In the genomic region with DNA sequence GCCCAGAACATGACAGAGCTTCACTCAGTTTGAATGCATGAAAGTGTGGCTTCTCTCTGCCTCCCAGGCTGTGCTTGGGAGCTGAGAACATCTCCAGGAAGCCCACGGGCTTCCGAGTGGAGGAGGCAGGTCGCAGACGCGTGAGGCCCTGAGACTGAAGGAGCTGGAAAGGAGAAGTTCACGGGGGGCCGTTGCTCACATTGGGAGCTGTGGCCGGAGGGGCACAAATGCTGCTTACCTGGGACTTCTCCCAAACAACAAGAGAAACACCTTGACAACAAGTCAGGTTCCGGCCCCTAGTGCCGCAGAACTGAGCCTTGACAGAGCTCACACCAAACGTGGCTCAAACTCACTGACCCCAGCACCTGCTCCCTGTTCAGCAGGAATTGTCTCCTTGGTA, we compare ENCODE assay signal across 27 cellular contexts.
"Had no signal": no experiment of that assay in that cellular context is flagged by ENCODE, and none has a peak within 500 bp of the region (broad histone marks: within the 10 kb centered on the region; RNA-seq: fewer than 3 reads in every experiment).

No MANE protein-coding gene starts in this region.

- DNase-seq: activated CD4-positive, alpha-beta T cell treated with anti-CD3 and anti-CD28 coated beads, Interleukin-2, amount 10 ng/mL, durations not matched to agents 24 days and 14 days; activated CD4-positive, alpha-beta T cell treated with anti-CD3 and anti-CD28 coated beads, Interleukin-2, amount 50 U/mL, for 4 hours; activated CD8-positive, alpha-beta T cell treated with anti-CD3 and anti-CD28 coated beads for 36 hours; activated gamma-delta T cell; activated naive CD4-positive, alpha-beta T cell treated with Interleukin-2 at 50 U/mL for 16 hours; activated T-cell treated with anti-CD3 and anti-CD28 coated beads, Interleukin-2, amount 50 U/mL, for 1 hour; anterior cingulate cortex; caudate nucleus; Karpas-422; KBM-7; MG63; NCI-H1048; NCI-H1105 treated with DMSO at 0.1 percent for 48 hours; NCI-H1436; NCI-H1694; NCI-H1930; NCI-H2081 treated with DMSO at 0.1 percent for 48 hours; NCI-H345; NCI-H524 treated with DMSO at 0.1 percent for 48 hours; SW 1271; T-helper 1 cell; T-helper 9 cell had no signal

- H3K27me3 Mint-ChIP-seq: activated CD4-positive, alpha-beta T cell treated with anti-CD3 and anti-CD28 coated beads, Interleukin-2, amount 10 ng/mL, durations not matched to agents 24 days and 14 days; activated CD8-positive, alpha-beta T cell treated with anti-CD3 and anti-CD28 coated beads for 36 hours; activated naive CD4-positive, alpha-beta T cell treated with anti-CD3 and anti-CD28 coated beads, Interleukin-2, amount 50 U/mL, for 24 hours had no signal

- H3K9me3 ChIP-seq: MG63 had no signal

- H3K36me3 ChIP-seq: MG63 had no signal

- H3K4me1 Mint-ChIP-seq: activated CD4-positive, alpha-beta T cell treated with anti-CD3 and anti-CD28 coated beads, Interleukin-2, amount 10 ng/mL, durations not matched to agents 24 days and 14 days had no signal

- H3K27ac Mint-ChIP-seq: activated CD4-positive, alpha-beta T cell treated with anti-CD3 and anti-CD28 coated beads, Interleukin-2, amount 10 ng/mL, durations not matched to agents 24 days and 14 days; activated CD8-positive, alpha-beta T cell treated with anti-CD3 and anti-CD28 coated beads for 36 hours; activated naive CD4-positive, alpha-beta T cell treated with anti-CD3 and anti-CD28 coated beads, Interleukin-2, amount 50 U/mL, for 24 hours; activated T-helper 2 cell treated with anti-CD3 and anti-CD28 coated beads, Interferon-gamma antibody, Interleukin-2, Interleukin-4, amounts not matched to agents 10 μg/mL and 5 μg/mL and 100 μg/mL, durations not matched to agents 14 hours and 24 hours and 36 hours had no signal

- ATAC-seq: activated CD8-positive, alpha-beta T cell treated with anti-CD3 and anti-CD28 coated beads for 36 hours; Panc1 had no signal

- H3K9me3 Mint-ChIP-seq: activated CD4-positive, alpha-beta T cell treated with anti-CD3 and anti-CD28 coated beads, Interleukin-2, amount 10 ng/mL, durations not matched to agents 24 days and 14 days; activated CD8-positive, alpha-beta T cell treated with anti-CD3 and anti-CD28 coated beads for 36 hours; activated naive CD4-positive, alpha-beta T cell treated with anti-CD3 and anti-CD28 coated beads, Interleukin-2, amount 50 U/mL, for 24 hours; activated T-helper 2 cell treated with anti-CD3 and anti-CD28 coated beads, Interferon-gamma antibody, Interleukin-2, Interleukin-4, amounts not matched to agents 10 μg/mL and 5 μg/mL and 100 μg/mL, durations not matched to agents 14 hours and 24 hours and 36 hours had no signal

- H3K36me3 Mint-ChIP-seq: brain had no signal

- H3K4me3 Mint-ChIP-seq: activated CD4-positive, alpha-beta T cell treated with anti-CD3 and anti-CD28 coated beads, Interleukin-2, amount 10 ng/mL, durations not matched to agents 24 days and 14 days; activated CD8-positive, alpha-beta T cell treated with anti-CD3 and anti-CD28 coated beads for 36 hours; activated naive CD4-positive, alpha-beta T cell treated with anti-CD3 and anti-CD28 coated beads, Interleukin-2, amount 50 U/mL, for 24 hours had no signal

- H3K27ac ChIP-seq: VCaP had no signal

- H3K4me3 ChIP-seq: MG63 had no signal
